In genomic region chr9:18472435-18472834, GRCh38 we compare ENCODE assay signal across 21 cellular contexts. TPM values are rescaled to one million over a fixed set of nuclear protein-coding genes. Genes with fewer than 3 reads are reported as not detected.
DNase-seq lines count a peak whose midpoint lies in the region; ATAC-seq and TF ChIP-seq lines count a peak whose summit lies in the region.
"Had no signal": no experiment of that assay in that cellular context is flagged by ENCODE, and none has a peak within 500 bp of the region (broad histone marks: within the 10 kb centered on the region; RNA-seq: fewer than 3 reads in every experiment).

No MANE protein-coding gene starts in this region.

- peaks cover 3% of the 10 kb centered on the region; the same call in 2 of the 3 replicates for H3K9me3 Mint-ChIP-seq in GM23338
- H3K9me3 Mint-ChIP-seq: activated B cell treated with CpG ODN at 0.5 μM for 24 hours; activated CD8-positive, alpha-beta T cell treated with anti-CD3 and anti-CD28 coated beads for 36 hours; dendritic cell treated with granulocyte-macrophage colony-stimulating factor and Interleukin-4, amounts not matched to agents 40 ng/mL and 50 ng/mL, for 4 days had no signal

- no peak overlapping the region for H3K27ac Mint-ChIP-seq in GM23338
- H3K27ac Mint-ChIP-seq: activated B cell treated with CpG ODN at 0.5 μM for 24 hours; activated CD8-positive, alpha-beta T cell treated with anti-CD3 and anti-CD28 coated beads for 36 hours; CD14-positive monocyte; dendritic cell treated with granulocyte-macrophage colony-stimulating factor and Interleukin-4, amounts not matched to agents 40 ng/mL and 50 ng/mL, for 4 days had no signal

- DNase-seq in GM23338 (ENCODE audit: low spot score) (no peak), ascending aorta (ENCODE audit: low spot score in 2 of 2) (no peak), foreskin fibroblast (no peak), osteoblast (ENCODE audit: insufficient read length, low spot score, missing footprints) (no peak), GOT3 (lab: John Stamatoyannopoulos, UW) (no peak), substantia nigra (lab: John Stamatoyannopoulos, UW) (no peak)
- DNase-seq: activated B cell treated with CpG ODN at 0.5 μM for 24 hours; activated CD8-positive, alpha-beta T cell treated with anti-CD3 and anti-CD28 coated beads for 36 hours; activated effector memory CD4-positive, alpha-beta T cell treated with anti-CD3 and anti-CD28 coated beads, Interleukin-2, amount 50 U/mL, for 16 hours; activated T-cell treated with anti-CD3 and anti-CD28 coated beads for 4 hours; MM.1S; naive B cell; NCI-H1436; T1000; trophoblast cell had no signal

- no peak for ATAC-seq in GM23338
- ATAC-seq in GM18498 (IDR thresholded peaks at IDR 0.05; ENCODE audit: unreplicated experiment): no peak
- ATAC-seq: activated CD8-positive, alpha-beta T cell treated with anti-CD3 and anti-CD28 coated beads for 36 hours had no signal

- no peaks in the 10 kb centered on the region for H3K9me2 ChIP-seq in GM23338 (ENCODE audit: insufficient read depth)

- no peaks in the 10 kb centered on the region for H3K27me3 ChIP-seq in GM23338 (ENCODE audit: insufficient read depth)
- H3K27me3 ChIP-seq in ascending aorta: no peaks in the 10 kb centered on the region
- H3K27me3 ChIP-seq in osteoblast (ENCODE audit: insufficient read depth, low read length): no peaks in the 10 kb centered on the region
- H3K27me3 ChIP-seq: ovary, right atrium auricular region had no signal

- H3K4me3 ChIP-seq in GM23338 (no peak overlapping the region; the same call in 1 of the 2 replicates), ascending aorta (no peak overlapping the region), foreskin fibroblast (ENCODE audit: low read depth in 1 of 2, low read length in 2 of 2) (peak overlapping the region; percentile 63 to 71), osteoblast (ENCODE audit: insufficient read depth, low read length) (no peak overlapping the region)
- H3K4me3 ChIP-seq: HAP-1, ovary, right atrium auricular region had no signal

- H2AFZ ChIP-seq in GM23338 (0 out of 2 replicates have a peak overlapping the region, but pooled peaks have one; percentile 88), osteoblast (ENCODE audit: low read length) (no peak overlapping the region)

- no peaks in the 10 kb centered on the region for H3K9me3 ChIP-seq in ascending aorta
- peaks cover 2% of the 10 kb centered on the region for H3K9me3 ChIP-seq in osteoblast (ENCODE audit: low read depth, low read length)
- H3K9me3 ChIP-seq: ovary, right atrium auricular region had no signal

- no peaks in the 10 kb centered on the region; the same call in 1 of the 2 replicates for H3F3A ChIP-seq in GM23338 (replicated peaks; ENCODE audit: low read depth)

- H3K27me3 Mint-ChIP-seq in GM23338 (ENCODE audit: insufficient read depth, low read depth, poor library complexity): peaks cover 3% of the 10 kb centered on the region

- 0 out of 3 replicates have a peak, but pooled peaks cover 2% of the 10 kb centered on the region for H3K36me3 Mint-ChIP-seq in GM23338 (ENCODE audit: low read depth)
- H3K36me3 Mint-ChIP-seq: CD14-positive monocyte, naive B cell had no signal

- no peaks in the 10 kb centered on the region for H3K79me2 ChIP-seq in GM23338 (replicated peaks; ENCODE audit: insufficient read depth)
- H3K79me2 ChIP-seq in osteoblast (ENCODE audit: insufficient read depth, low read length): peaks cover 42% of the 10 kb centered on the region

- H3K4me1 ChIP-seq in GM23338 (ENCODE audit: insufficient read depth) (peaks cover 48% of the 10 kb centered on the region), ascending aorta (peaks cover 0 to 24% of the 10 kb centered on the region in 2 donors), osteoblast (ENCODE audit: insufficient read depth, low read length) (peaks cover 35% of the 10 kb centered on the region)

- H3K4me2 ChIP-seq in GM23338: peak overlapping the region; percentile 69
- peak overlapping the region; percentile 89 for H3K4me2 ChIP-seq in osteoblast (ENCODE audit: insufficient read depth, low read length)

- intact Hi-C loops in ascending aorta (cut with DNase I): loop anchor here (10.0 kb wide), 1 partner anchor 92 kb away; no protein-coding TSS in a partner anchor

- no peak overlapping the region for H3K4me3 Mint-ChIP-seq in GM23338
- H3K4me3 Mint-ChIP-seq: activated B cell treated with CpG ODN at 0.5 μM for 24 hours; activated CD8-positive, alpha-beta T cell treated with anti-CD3 and anti-CD28 coated beads for 36 hours; CD14-positive monocyte; dendritic cell treated with granulocyte-macrophage colony-stimulating factor and Interleukin-4, amounts not matched to agents 40 ng/mL and 50 ng/mL, for 4 days; naive B cell had no signal

- no peak overlapping the region for H3K27ac ChIP-seq in GM23338 (ENCODE audit: low read depth)
- peak overlapping the region; percentile 72 to 81 for H3K27ac ChIP-seq in ascending aorta
- peak overlapping the region; percentile 99 for H3K27ac ChIP-seq in osteoblast (ENCODE audit: low read depth, low read length)
- no peak overlapping the region for H3K27ac ChIP-seq in substantia nigra (ENCODE audit: low read depth, low read length, poor library complexity, severe bottlenecking)
- H3K27ac ChIP-seq: right atrium auricular region had no signal

- H4K20me1 ChIP-seq in GM23338 (replicated peaks; ENCODE audit: insufficient read depth) (no peaks in the 10 kb centered on the region), osteoblast (ENCODE audit: insufficient read depth, low read length) (no peaks in the 10 kb centered on the region)

- no peaks in the 10 kb centered on the region for H3K36me3 ChIP-seq in GM23338 (ENCODE audit: insufficient read depth)
- no peaks in the 10 kb centered on the region for H3K36me3 ChIP-seq in ascending aorta
- peaks cover 6% of the 10 kb centered on the region for H3K36me3 ChIP-seq in osteoblast (ENCODE audit: insufficient read depth, low read length)
- H3K36me3 ChIP-seq: HAP-1, ovary, right atrium auricular region had no signal

- H3K4me1 Mint-ChIP-seq in GM23338: peaks cover 47% of the 10 kb centered on the region
- H3K4me1 Mint-ChIP-seq: activated B cell treated with CpG ODN at 0.5 μM for 24 hours, CD14-positive monocyte had no signal

- TF ChIP-seq CTCF in GM23338 (conservative IDR thresholded peaks at IDR 0.05; ENCODE audit: low read depth in 2 of 2): no peak
- no peak for TF ChIP-seq CTCF in ascending aorta (IDR thresholded peaks at IDR 0.05)
- no peak for TF ChIP-seq CTCF in foreskin fibroblast (IDR thresholded peaks at IDR 0.05; ENCODE audit: low read depth, low read length)
- TF ChIP-seq CTCF in osteoblast (IDR thresholded peaks at IDR 0.05; ENCODE audit: extremely low read depth, low read depth, low read length): no peak

RNA-seq across cellular contexts. Expression of gene ADAMTSL1, which starts 1.5 kb away (rescaled TPM):
- 2.0 and 5.0 TPM in 2 replicates for total RNA-seq in GM23338 (2014; rRNA removed; shearing (Covaris generic))
- polyA plus RNA-seq in GM23338 (2016; fragmentation: Nextera tagmentation; extraction: Ambion mirVana): 2.0 and 2.3 TPM in 2 replicates
- total RNA-seq in ascending aorta: 12.3 TPM
- total RNA-seq in osteoblast: 54.3 and 70.1 TPM in 2 replicates
- total RNA-seq: activated B cell treated with CpG ODN at 0.5 μM for 24 hours; activated CD8-positive, alpha-beta T cell treated with anti-CD3 and anti-CD28 coated beads for 36 hours had no signal
- polyA plus RNA-seq: CD14-positive monocyte had no signal

Comparison
In these comparisons a context has a peak if more than half of its experiments do, and no peak if none do; other contexts are left out.
1. H3K27ac ChIP-seq: peak in ascending aorta (2 of 2) and osteoblast (single experiment); none in GM23338 (single experiment) and substantia nigra (single experiment).
2. H3K4me3 ChIP-seq: peak in foreskin fibroblast (2 of 2); none in GM23338 (single experiment), ascending aorta (0 of 2) and osteoblast (single experiment).